In genomic region chr2:64259301-64259700, GRCh38 we compare ENCODE assay signal across 14 cellular contexts.
DNase-seq lines count a peak whose midpoint lies in the region; ATAC-seq and TF ChIP-seq lines count a peak whose summit lies in the region.
"Had no signal": no experiment of that assay in that cellular context is flagged by ENCODE, and none has a peak within 500 bp of the region (broad histone marks: within the 10 kb centered on the region; RNA-seq: fewer than 3 reads in every experiment).

No MANE protein-coding gene starts in this region.

- H3F3A ChIP-seq in SK-N-SH (replicated peaks; ENCODE audit: insufficient read depth) (no peaks in the 10 kb centered on the region), PC-9 (ENCODE audit: insufficient read depth, low read depth) (peaks cover 12% of the 10 kb centered on the region; the same call in 1 of the 2 replicates)

- DNase-seq in SK-N-SH (peak; percentile 13), PC-9 (peak; percentile 21 to 31), fibroblast of the aortic adventitia (ENCODE audit: low read depth) (peak; percentile 49), upper lobe of left lung (no peak), NCI-H526 (lab: John Stamatoyannopoulos, UW) (no peak), OCI-LY7 (ENCODE audit: low spot score) (no peak)
- no peak for DNase-seq in activated T-cell treated with anti-CD3 and anti-CD28 coated beads, Interleukin-2, amount 50 U/mL, for 72 hours
- DNase-seq: activated T-cell treated with anti-CD3 and anti-CD28 coated beads for 4 hours; NCI-H774; stimulated activated CD4-positive, alpha-beta T cell treated with anti-CD3 and anti-CD28 coated beads, Interleukin-12 subunit alpha, Interleukin-12 subunit beta, amount 100 ng/mL, for 4 hours had no signal

- intact Hi-C loops in PC-9 (cut with micrococcal nuclease; ENCODE audit: unreplicated experiment) (no loop called here), OCI-LY7 (cut with micrococcal nuclease; ENCODE audit: unreplicated experiment) (no loop called here)

- H3K4me1 Mint-ChIP-seq in activated T-cell treated with anti-CD3 and anti-CD28 coated beads, Interleukin-2, amount 50 U/mL, for 72 hours (ENCODE audit: low read depth): peaks cover 9% of the 10 kb centered on the region

- CTCF ChIA-PET in SK-N-SH (lab: Yijun Ruan, JAX): no interaction called here
- CTCF ChIA-PET in PC-9 (lab: Charles Lee): no interaction called here
- CTCF ChIA-PET in OCI-LY7 (lab: Charles Lee; ENCODE audit: unreplicated experiment): no interaction called here

- no peak for TF ChIP-seq EP300 in SK-N-SH (IDR thresholded peaks at IDR 0.05; ENCODE audit: borderline replicate concordance in 1 of 2, low read depth in 1 of 2, low read length in 1 of 2)
- TF ChIP-seq EP300 in upper lobe of left lung (IDR thresholded peaks at IDR 0.05): no peak

- H3K36me3 ChIP-seq in SK-N-SH (replicated peaks in 1 of 2; ENCODE audit: control insufficient read depth in 1 of 2, insufficient read depth in 2 of 2, low read length in 1 of 2) (no peaks in the 10 kb centered on the region), PC-9 (ENCODE audit: low read depth) (no peaks in the 10 kb centered on the region), upper lobe of left lung (no peaks in the 10 kb centered on the region), OCI-LY7 (ENCODE audit: insufficient read depth, low read length) (no peaks in the 10 kb centered on the region)
- H3K36me3 ChIP-seq: adrenal gland, vagina had no signal

- no peak overlapping the region for H3K4me3 Mint-ChIP-seq in activated T-cell treated with anti-CD3 and anti-CD28 coated beads, Interleukin-2, amount 50 U/mL, for 72 hours
- H3K4me3 Mint-ChIP-seq: dendritic cell treated with granulocyte-macrophage colony-stimulating factor and Interleukin-4, amounts not matched to agents 40 ng/mL and 50 ng/mL, for 4 days had no signal

- no peaks in the 10 kb centered on the region for H3K9me3 Mint-ChIP-seq in activated T-cell treated with anti-CD3 and anti-CD28 coated beads, Interleukin-2, amount 50 U/mL, for 72 hours
- H3K9me3 Mint-ChIP-seq: dendritic cell treated with granulocyte-macrophage colony-stimulating factor and Interleukin-4, amounts not matched to agents 40 ng/mL and 50 ng/mL, for 4 days had no signal

- BruUV-seq in PC-9 (replicated peaks; lab: Mats Ljungman, UMichigan) (no TSS peak), OCI-LY7 (replicated peaks; lab: Mats Ljungman, UMichigan) (no TSS peak)

- no peak for ATAC-seq in SK-N-SH treated with all-trans-retinoic acid at 6 μM for 48 hours
- ATAC-seq in upper lobe of left lung (ENCODE audit: low FRiP score in 2 of 2): no peak
- no peak for ATAC-seq in activated T-cell treated with anti-CD3 and anti-CD28 coated beads, Interleukin-2, amount 50 U/mL, for 72 hours (replicated peaks in 1 of 2)

- no peak overlapping the region for H3K27ac Mint-ChIP-seq in activated T-cell treated with anti-CD3 and anti-CD28 coated beads, Interleukin-2, amount 50 U/mL, for 72 hours

- H3K27me3 ChIP-seq in SK-N-SH (ENCODE audit: insufficient read depth): no peaks in the 10 kb centered on the region
- H3K27me3 ChIP-seq in PC-9 (ENCODE audit: insufficient read depth, low read depth): no peaks in the 10 kb centered on the region
- no peaks in the 10 kb centered on the region for H3K27me3 ChIP-seq in upper lobe of left lung
- H3K27me3 ChIP-seq: adrenal gland, vagina had no signal

- H3K27ac ChIP-seq in SK-N-SH (ENCODE audit: low read depth in 2 of 2, low read length in 1 of 2) (no peak overlapping the region), PC-9 (no peak overlapping the region), upper lobe of left lung (peak overlapping the region in 3 of 4 donors; percentile 72 to 86 (median 82)), OCI-LY7 (ENCODE audit: low read depth, low read length, poor library complexity, severe bottlenecking) (no peak overlapping the region)
- H3K27ac ChIP-seq: vagina had no signal

- WGBS in SK-N-SH (ENCODE audit: low lambda C conversion rate): 33% methylated on average over 2 of the region's 2 CpGs
- WGBS in upper lobe of left lung, 2 donors: 51 to 58% methylated on average over 2 of the region's 2 CpGs

- H3K4me3 ChIP-seq in SK-N-SH (ENCODE audit: low read depth in 2 of 2, low read length in 1 of 2): no peak overlapping the region
- no peak overlapping the region for H3K4me3 ChIP-seq in PC-9
- no peak overlapping the region for H3K4me3 ChIP-seq in fibroblast of the aortic adventitia (ENCODE audit: low read depth, low read length)
- H3K4me3 ChIP-seq in upper lobe of left lung: no peak overlapping the region
- no peak overlapping the region for H3K4me3 ChIP-seq in OCI-LY7 (ENCODE audit: low read depth, low read length, poor library complexity, severe bottlenecking)
- H3K4me3 ChIP-seq: adrenal gland, vagina had no signal

- POLR2A ChIA-PET in SK-N-SH (lab: Yijun Ruan, JAX): no interaction called here
- POLR2A ChIA-PET in PC-9 (lab: Charles Lee; ENCODE audit: unreplicated experiment): no interaction called here
- POLR2A ChIA-PET in OCI-LY7 (lab: Charles Lee): no interaction called here

- TF ChIP-seq RAD21 in SK-N-SH (IDR thresholded peaks at IDR 0.05; ENCODE audit: low read length): no peak

- H3K79me2 ChIP-seq in SK-N-SH (ENCODE audit: insufficient read depth): no peaks in the 10 kb centered on the region
- H3K79me2 ChIP-seq in PC-9 (ENCODE audit: low read depth): no peaks in the 10 kb centered on the region
- no peaks in the 10 kb centered on the region for H3K79me2 ChIP-seq in OCI-LY7 (ENCODE audit: insufficient read depth, low read depth, low read length)

- H3K9me3 ChIP-seq in SK-N-SH (no peaks in the 10 kb centered on the region), PC-9 (ENCODE audit: insufficient read depth, low read depth) (no peaks in the 10 kb centered on the region), upper lobe of left lung (no peaks in the 10 kb centered on the region), OCI-LY7 (ENCODE audit: low read length) (no peaks in the 10 kb centered on the region)
- H3K9me3 ChIP-seq: adrenal gland, vagina had no signal

- H2AFZ ChIP-seq in SK-N-SH (ENCODE audit: low read depth) (no peak overlapping the region), PC-9 (peak overlapping the region; percentile 30; the same call in 1 of the 2 replicates), OCI-LY7 (ENCODE audit: low read length) (no peak overlapping the region)

- no peaks in the 10 kb centered on the region for H3K27me3 Mint-ChIP-seq in activated T-cell treated with anti-CD3 and anti-CD28 coated beads, Interleukin-2, amount 50 U/mL, for 72 hours (ENCODE audit: low read depth)
- H3K27me3 Mint-ChIP-seq: dendritic cell treated with granulocyte-macrophage colony-stimulating factor and Interleukin-4, amounts not matched to agents 40 ng/mL and 50 ng/mL, for 4 days had no signal

- H3K4me2 ChIP-seq in SK-N-SH (no peak overlapping the region), PC-9 (no peak overlapping the region), OCI-LY7 (ENCODE audit: low read length) (no peak overlapping the region)

- no peak overlapping the region for H3K9ac ChIP-seq in SK-N-SH

- no peak for TF ChIP-seq POLR2A in upper lobe of left lung (IDR thresholded peaks at IDR 0.05)

- H3K36me3 Mint-ChIP-seq in activated T-cell treated with anti-CD3 and anti-CD28 coated beads, Interleukin-2, amount 50 U/mL, for 72 hours (ENCODE audit: insufficient read depth in 2 of 2): no peaks in the 10 kb centered on the region

- H3K9me2 ChIP-seq in SK-N-SH: no peaks in the 10 kb centered on the region
- H3K9me2 ChIP-seq in PC-9 (ENCODE audit: insufficient read depth): no peaks in the 10 kb centered on the region
- no peaks in the 10 kb centered on the region for H3K9me2 ChIP-seq in OCI-LY7 (ENCODE audit: insufficient read depth, low read length)

- TF ChIP-seq CTCF in SK-N-SH (IDR thresholded peaks at IDR 0.05): no peak
- TF ChIP-seq CTCF in PC-9 (conservative IDR thresholded peaks at IDR 0.05): no peak
- TF ChIP-seq CTCF in fibroblast of the aortic adventitia (IDR thresholded peaks at IDR 0.05; ENCODE audit: insufficient read depth, low read length): no peak
- TF ChIP-seq CTCF in upper lobe of left lung (IDR thresholded peaks at IDR 0.05): no peak
- no peak for TF ChIP-seq CTCF in OCI-LY7 (conservative IDR thresholded peaks at IDR 0.05; ENCODE audit: low read length)

- H4K20me1 ChIP-seq in SK-N-SH (ENCODE audit: insufficient read depth) (no peaks in the 10 kb centered on the region), PC-9 (ENCODE audit: insufficient read depth) (no peaks in the 10 kb centered on the region), OCI-LY7 (ENCODE audit: insufficient read depth, low read length) (no peaks in the 10 kb centered on the region)

- peaks cover 0 to 5% of the 10 kb centered on the region in 2 experiments; a peak in 2 of 4 replicates for H3K4me1 ChIP-seq in SK-N-SH (ENCODE audit: control insufficient read depth in 1 of 2, insufficient read depth in 2 of 2, low read depth in 1 of 2, low read length in 1 of 2)
- peaks cover 24% of the 10 kb centered on the region for H3K4me1 ChIP-seq in PC-9 (replicated peaks; ENCODE audit: insufficient read depth)
- H3K4me1 ChIP-seq in upper lobe of left lung: peaks cover 3 to 43% (median 22%) of the 10 kb centered on the region in 4 donors
- peaks cover 32% of the 10 kb centered on the region for H3K4me1 ChIP-seq in OCI-LY7 (ENCODE audit: insufficient read depth, low read length, poor library complexity, severe bottlenecking)

TF ChIP-seq in SK-N-SH, 30 proteins besides CTCF, POLR2A, EP300 and RAD21:
- TF ChIP-seq RFX5 (IDR thresholded peaks at IDR 0.05; ENCODE audit: low read length) (no peak), JUND (IDR thresholded peaks at IDR 0.05) (no peak), USF2 (IDR thresholded peaks at IDR 0.05; ENCODE audit: borderline replicate concordance, low read depth, low read length) (no peak), POLR2AphosphoS5 (IDR thresholded peaks at IDR 0.05; ENCODE audit: low read depth, low read length) (no peak)

TF ChIP-seq in SK-N-SH treated with all-trans-retinoic acid at 6 μM for 48 hours, 23 proteins besides CTCF, POLR2A, EP300 and RAD21 (continues in another document):
- TF ChIP-seq OSR1 (CRISPR knock-in tag; IDR thresholded peaks at IDR 0.05): no peak
- TF ChIP-seq ZNF8 (CRISPR knock-in tag; IDR thresholded peaks at IDR 0.05): no peak
- TF ChIP-seq CSDC2 (CRISPR knock-in tag; IDR thresholded peaks at IDR 0.05): no peak
- TF ChIP-seq ZNF70 (CRISPR knock-in tag; IDR thresholded peaks at IDR 0.05): no peak
- TF ChIP-seq, protein P1, sequence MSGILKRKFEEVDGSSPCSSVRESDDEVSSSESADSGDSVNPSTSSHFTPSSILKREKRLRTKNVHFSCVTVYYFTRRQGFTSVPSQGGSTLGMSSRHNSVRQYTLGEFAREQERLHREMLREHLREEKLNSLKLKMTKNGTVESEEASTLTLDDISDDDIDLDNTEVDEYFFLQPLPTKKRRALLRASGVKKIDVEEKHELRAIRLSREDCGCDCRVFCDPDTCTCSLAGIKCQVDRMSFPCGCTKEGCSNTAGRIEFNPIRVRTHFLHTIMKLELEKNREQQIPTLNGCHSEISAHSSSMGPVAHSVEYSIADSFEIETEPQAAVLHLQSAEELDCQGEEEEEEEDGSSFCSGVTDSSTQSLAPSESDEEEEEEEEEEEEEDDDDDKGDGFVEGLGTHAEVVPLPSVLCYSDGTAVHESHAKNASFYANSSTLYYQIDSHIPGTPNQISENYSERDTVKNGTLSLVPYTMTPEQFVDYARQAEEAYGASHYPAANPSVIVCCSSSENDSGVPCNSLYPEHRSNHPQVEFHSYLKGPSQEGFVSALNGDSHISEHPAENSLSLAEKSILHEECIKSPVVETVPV (CRISPR knock-in tag; IDR thresholded peaks at IDR 0.05): no peak
- TF ChIP-seq GLIS3 (CRISPR knock-in tag; IDR thresholded peaks at IDR 0.05): no peak
- TF ChIP-seq BACH2 (CRISPR knock-in tag; IDR thresholded peaks at IDR 0.05; ENCODE audit: borderline replicate concordance): no peak

Comparison
In these comparisons a context has a peak if more than half of its experiments do, and no peak if none do; other contexts are left out.
1. DNase-seq: peak in SK-N-SH (single experiment), PC-9 (2 of 2) and fibroblast of the aortic adventitia (single experiment); none in upper lobe of left lung (0 of 2), NCI-H526 (0 of 2), activated T-cell treated with anti-CD3 and anti-CD28 coated beads, Interleukin-2, amount 50 U/mL, for 72 hours (0 of 2) and OCI-LY7 (single experiment).
2. H3K27ac ChIP-seq: peak in upper lobe of left lung (3 of 4); none in SK-N-SH (0 of 2), PC-9 (single experiment) and OCI-LY7 (single experiment).